Comparison of ENCODE assay signal across 9 cellular contexts in the genomic region with DNA sequence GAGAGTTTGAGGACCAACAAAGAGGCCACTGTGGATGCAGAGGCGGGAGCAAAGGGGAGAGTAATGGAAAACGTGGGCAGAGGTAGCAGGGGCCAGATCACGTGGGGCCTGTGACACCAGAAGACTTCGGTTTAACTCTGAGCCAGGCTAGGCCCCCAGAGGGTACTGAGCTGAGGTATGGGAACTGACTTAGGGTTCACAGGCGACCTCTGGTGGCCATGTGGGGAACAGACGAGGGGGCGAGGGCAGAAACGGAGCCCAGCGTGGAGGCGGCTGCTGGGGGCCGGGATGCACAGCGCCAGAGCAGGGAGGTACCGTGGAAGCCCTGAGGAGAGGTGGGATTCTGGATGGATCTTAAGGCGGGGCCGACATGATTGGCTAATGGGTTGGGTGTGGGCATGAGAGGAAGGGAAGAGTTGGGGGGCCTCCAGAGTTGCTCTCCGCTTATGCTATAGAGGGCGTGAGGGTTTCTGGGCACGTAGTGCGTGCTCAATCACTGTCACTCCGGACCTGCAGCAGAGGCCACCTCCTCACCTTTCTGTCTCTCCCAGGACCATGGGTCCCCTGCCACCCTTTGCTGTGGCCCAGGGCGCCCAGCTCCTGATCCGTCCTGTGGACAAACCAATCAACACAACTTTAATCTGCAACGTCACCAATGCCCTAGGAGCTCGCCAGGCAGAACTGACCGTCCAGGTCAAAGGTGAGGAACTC. TPM values are rescaled to one million over a fixed set of nuclear protein-coding genes. Genes with fewer than 3 reads are reported as not detected.
DNase-seq lines count a peak whose midpoint lies in the region; ATAC-seq and TF ChIP-seq lines count a peak whose summit lies in the region.
"Had no signal": no experiment of that assay in that cellular context is flagged by ENCODE, and none has a peak within 500 bp of the region (broad histone marks: within the 10 kb centered on the region; RNA-seq: fewer than 3 reads in every experiment).

No MANE protein-coding gene starts in this region.

- no peak overlapping the region for H3K4me3 ChIP-seq in coronary artery
- H3K4me3 ChIP-seq: BLaER1 treated with 17β-estradiol and CSF1 and Interleukin-3, amounts not matched to agents 10 nM and 100 nM had no signal

- no peak for ATAC-seq in GM21737 (IDR thresholded peaks at IDR 0.05; ENCODE audit: unreplicated experiment)

- no peak overlapping the region for H3K27ac ChIP-seq in coronary artery
- H3K27ac ChIP-seq: BLaER1 treated with 17β-estradiol and CSF1 and Interleukin-3, amounts not matched to agents 10 nM and 100 nM had no signal

- peak; percentile 69 for DNase-seq in NCI-H1436 (lab: John Stamatoyannopoulos, UW)
- no peak for DNase-seq in NCI-H1436 treated with DMSO at 0.1 percent for 48 hours (lab: John Stamatoyannopoulos, UW)
- DNase-seq in NCI-H1105 treated with DMSO at 0.1 percent for 48 hours (lab: John Stamatoyannopoulos, UW): peak; percentile 18
- DNase-seq in activated CD4-positive, alpha-beta T cell treated with anti-CD3 and anti-CD28 coated beads for 4 hours: peak; percentile 60 to 71
- DNase-seq in coronary artery (ENCODE audit: low spot score): no peak
- DNase-seq in lung microvascular endothelial cell (ENCODE audit: low read depth in 2 of 2): peak; percentile 68 to 76
- DNase-seq in stimulated activated CD8-positive, alpha-beta memory T cell treated with anti-CD3 and anti-CD28 coated beads, Interleukin-2, amount 100 ng/mL, for 1 hour (ENCODE audit: low read depth in 2 of 2): peak; percentile 27 to 48

- peak; percentile 87 for TF ChIP-seq CTCF in coronary artery (IDR thresholded peaks at IDR 0.05)

RNA-seq across cellular contexts. Expression of gene PVR, which starts 13.7 kb away (rescaled TPM):
- total RNA-seq in lung microvascular endothelial cell: 54.9 and 69.4 TPM in 2 replicates

RNA-seq across cellular contexts. Expression of gene CEACAM19, which starts 13.9 kb away (rescaled TPM):
- 0.44 and 1.2 TPM in 2 replicates for total RNA-seq in lung microvascular endothelial cell

RNA-seq across cellular contexts. Expression of gene CEACAM16, which starts 41.6 kb away (rescaled TPM):
- under 0.01 TPM in 1 of 2 replicates, not detected in the other for total RNA-seq in lung microvascular endothelial cell

RNA-seq across cellular contexts. Expression of gene IGSF23, which starts 44.0 kb away (rescaled TPM):
- total RNA-seq in lung microvascular endothelial cell: 0.22 TPM in 1 of 2 replicates, not detected in the other

Comparison
In these comparisons a context has a peak if more than half of its experiments do, and no peak if none do; other contexts are left out.
1. DNase-seq: peak in NCI-H1436 (single experiment), NCI-H1105 treated with DMSO at 0.1 percent for 48 hours (single experiment), activated CD4-positive, alpha-beta T cell treated with anti-CD3 and anti-CD28 coated beads for 4 hours (2 of 2), lung microvascular endothelial cell (2 of 2) and stimulated activated CD8-positive, alpha-beta memory T cell treated with anti-CD3 and anti-CD28 coated beads, Interleukin-2, amount 100 ng/mL, for 1 hour (2 of 2); none in NCI-H1436 treated with DMSO at 0.1 percent for 48 hours (single experiment) and coronary artery (single experiment).